Comparison of ENCODE assay signal across 30 cellular contexts in genomic region chr2:27972311-27972710, GRCh38.
"Had no signal": no experiment of that assay in that cellular context is flagged by ENCODE, and none has a peak within 500 bp of the region (broad histone marks: within the 10 kb centered on the region; RNA-seq: fewer than 3 reads in every experiment).

No MANE protein-coding gene starts in this region.

- H3K27ac Mint-ChIP-seq: activated CD4-positive, alpha-beta memory T cell treated with anti-CD3 and anti-CD28 coated beads for 36 hours; activated CD4-positive, alpha-beta T cell treated with anti-CD3 and anti-CD28 coated beads for 36 hours; activated CD4-positive, alpha-beta T cell treated with anti-CD3 and anti-CD28 coated beads, Interleukin-2, amount 10 ng/mL, durations not matched to agents 24 days and 14 days; activated CD8-positive, alpha-beta memory T cell treated with anti-CD3 and anti-CD28 coated beads, Interleukin-2, amount 10 ng/mL, durations not matched to agents 7 days and 5 days; activated CD8-positive, alpha-beta T cell treated with anti-CD3 and anti-CD28 coated beads, Interleukin-2, amount 10 ng/mL, durations not matched to agents 7 days and 5 days; activated naive CD4-positive, alpha-beta T cell treated with anti-CD3 and anti-CD28 coated beads, Interleukin-2, amount 10 ng/mL, durations not matched to agents 7 days and 5 days; activated naive CD4-positive, alpha-beta T cell treated with anti-CD3 and anti-CD28 coated beads, Interleukin-2, amount 50 U/mL, for 72 hours; activated naive CD8-positive, alpha-beta T cell treated with anti-CD3 and anti-CD28 coated beads, Interleukin-2, amount 10 ng/mL, durations not matched to agents 7 days and 5 days; activated T-helper 1 cell treated with anti-CD3 and anti-CD28 coated beads, Interleukin-12 subunit alpha, Interleukin-12 subunit beta, Interleukin-2, Interleukin-4 antibody, amounts not matched to agents 30 ng/mL and 10 ng/mL and 1 ng/mL, durations not matched to agents 14 hours and 24 hours and 36 hours; activated T-helper 2 cell treated with anti-CD3 and anti-CD28 coated beads, Interferon-gamma antibody, Interleukin-2, Interleukin-4, amounts not matched to agents 10 μg/mL and 5 μg/mL and 100 μg/mL, durations not matched to agents 14 hours and 24 hours and 36 hours; dendritic cell treated with granulocyte-macrophage colony-stimulating factor and Interleukin-4, amounts not matched to agents 40 ng/mL and 50 ng/mL, for 4 days; T-helper 2 cell treated with Interferon-gamma antibody and Interleukin-4, amounts not matched to agents 5 μg/mL and 100 μg/mL, for 36 hours had no signal

- H3K4me1 ChIP-seq: ascending aorta had no signal

- H3K27me3 Mint-ChIP-seq: activated CD4-positive, alpha-beta memory T cell treated with anti-CD3 and anti-CD28 coated beads for 36 hours; activated CD4-positive, alpha-beta T cell treated with anti-CD3 and anti-CD28 coated beads for 36 hours; activated CD4-positive, alpha-beta T cell treated with anti-CD3 and anti-CD28 coated beads, Interleukin-2, amount 10 ng/mL, durations not matched to agents 24 days and 14 days; activated CD8-positive, alpha-beta memory T cell treated with anti-CD3 and anti-CD28 coated beads, Interleukin-2, amount 10 ng/mL, durations not matched to agents 7 days and 5 days; activated naive CD4-positive, alpha-beta T cell treated with anti-CD3 and anti-CD28 coated beads, Interleukin-2, amount 10 ng/mL, durations not matched to agents 7 days and 5 days; activated naive CD8-positive, alpha-beta T cell treated with anti-CD3 and anti-CD28 coated beads, Interleukin-2, amount 10 ng/mL, durations not matched to agents 7 days and 5 days; central memory CD8-positive, alpha-beta T cell; dendritic cell treated with granulocyte-macrophage colony-stimulating factor and Interleukin-4, amounts not matched to agents 40 ng/mL and 50 ng/mL, for 4 days; T-helper 17 cell had no signal

- ATAC-seq: activated CD4-positive, alpha-beta T cell treated with anti-CD3 and anti-CD28 coated beads for 36 hours; activated CD8-positive, alpha-beta memory T cell treated with anti-CD3 and anti-CD28 coated beads, Interleukin-2, amount 10 ng/mL, durations not matched to agents 7 days and 5 days; activated CD8-positive, alpha-beta T cell treated with anti-CD3 and anti-CD28 coated beads, Interleukin-2, amount 10 ng/mL, durations not matched to agents 7 days and 5 days; activated naive CD4-positive, alpha-beta T cell treated with anti-CD3 and anti-CD28 coated beads, Interleukin-2, amount 50 U/mL, for 72 hours; esophagus mucosa; T-helper 17 cell had no signal

- H3K27me3 ChIP-seq: ascending aorta, brain microvascular endothelial cell had no signal

- H3K4me3 Mint-ChIP-seq: activated CD4-positive, alpha-beta memory T cell treated with anti-CD3 and anti-CD28 coated beads for 36 hours; activated CD4-positive, alpha-beta T cell treated with anti-CD3 and anti-CD28 coated beads for 36 hours; activated CD4-positive, alpha-beta T cell treated with anti-CD3 and anti-CD28 coated beads, Interleukin-2, amount 10 ng/mL, durations not matched to agents 24 days and 14 days; activated CD8-positive, alpha-beta memory T cell treated with anti-CD3 and anti-CD28 coated beads, Interleukin-2, amount 10 ng/mL, durations not matched to agents 7 days and 5 days; activated CD8-positive, alpha-beta T cell treated with anti-CD3 and anti-CD28 coated beads, Interleukin-2, amount 10 ng/mL, durations not matched to agents 7 days and 5 days; activated naive CD4-positive, alpha-beta T cell treated with anti-CD3 and anti-CD28 coated beads, Interleukin-2, amount 10 ng/mL, durations not matched to agents 7 days and 5 days; activated naive CD8-positive, alpha-beta T cell treated with anti-CD3 and anti-CD28 coated beads, Interleukin-2, amount 10 ng/mL, durations not matched to agents 7 days and 5 days; activated T-helper 1 cell treated with anti-CD3 and anti-CD28 coated beads, Interleukin-12 subunit alpha, Interleukin-12 subunit beta, Interleukin-2, Interleukin-4 antibody, amounts not matched to agents 30 ng/mL and 10 ng/mL and 1 ng/mL, durations not matched to agents 14 hours and 24 hours and 36 hours; central memory CD8-positive, alpha-beta T cell; dendritic cell treated with granulocyte-macrophage colony-stimulating factor and Interleukin-4, amounts not matched to agents 40 ng/mL and 50 ng/mL, for 4 days; T-helper 17 cell; T-helper 2 cell treated with Interferon-gamma antibody and Interleukin-4, amounts not matched to agents 5 μg/mL and 100 μg/mL, for 36 hours had no signal

- DNase-seq: activated CD4-positive, alpha-beta memory T cell treated with anti-CD3 and anti-CD28 coated beads for 36 hours; activated CD4-positive, alpha-beta T cell treated with anti-CD3 and anti-CD28 coated beads for 36 hours; activated CD4-positive, alpha-beta T cell treated with anti-CD3 and anti-CD28 coated beads, Interleukin-2, amount 10 ng/mL, durations not matched to agents 24 days and 14 days; activated CD4-positive, CD25-positive, alpha-beta regulatory T cell; activated CD4-positive, CD25-positive, alpha-beta regulatory T cell treated with anti-CD3 and anti-CD28 coated beads, Interleukin-2, amount 50 U/mL, for 72 hours; activated CD8-positive, alpha-beta memory T cell treated with anti-CD3 and anti-CD28 coated beads, Interleukin-2, amount 10 ng/mL, durations not matched to agents 7 days and 5 days; activated CD8-positive, alpha-beta memory T cell treated with anti-CD3 and anti-CD28 coated beads, Interleukin-2, amount 50 U/mL, for 4 hours; activated CD8-positive, alpha-beta T cell treated with anti-CD3 and anti-CD28 coated beads, Interleukin-2, amount 10 ng/mL, durations not matched to agents 7 days and 5 days; activated effector memory CD4-positive, alpha-beta T cell treated with anti-CD3 and anti-CD28 coated beads, Interleukin-2, amount 50 U/mL, for 16 hours; activated naive CD4-positive, alpha-beta T cell; activated naive CD4-positive, alpha-beta T cell treated with anti-CD3 and anti-CD28 coated beads, Interleukin-2, amount 10 ng/mL, durations not matched to agents 7 days and 5 days; activated naive CD8-positive, alpha-beta T cell treated with anti-CD3 and anti-CD28 coated beads, Interleukin-2, amount 10 ng/mL, durations not matched to agents 7 days and 5 days; activated T-cell treated with anti-CD3 and anti-CD28 coated beads, Interleukin-2, amount 50 U/mL, for 1 hour; brain microvascular endothelial cell; effector CD8-positive, alpha-beta T cell; foreskin fibroblast; head of caudate nucleus; hippocampal formation; T-helper 17 cell; T1000 had no signal

- H3K27ac ChIP-seq: ascending aorta, brain microvascular endothelial cell, coronary artery had no signal

- H3K36me3 ChIP-seq: ascending aorta, brain microvascular endothelial cell had no signal

- H3K4me3 ChIP-seq: ascending aorta, coronary artery had no signal

- FAIRE-seq: bronchial epithelial cell had no signal

- H3K9me3 ChIP-seq: ascending aorta had no signal
